In the genomic region with DNA sequence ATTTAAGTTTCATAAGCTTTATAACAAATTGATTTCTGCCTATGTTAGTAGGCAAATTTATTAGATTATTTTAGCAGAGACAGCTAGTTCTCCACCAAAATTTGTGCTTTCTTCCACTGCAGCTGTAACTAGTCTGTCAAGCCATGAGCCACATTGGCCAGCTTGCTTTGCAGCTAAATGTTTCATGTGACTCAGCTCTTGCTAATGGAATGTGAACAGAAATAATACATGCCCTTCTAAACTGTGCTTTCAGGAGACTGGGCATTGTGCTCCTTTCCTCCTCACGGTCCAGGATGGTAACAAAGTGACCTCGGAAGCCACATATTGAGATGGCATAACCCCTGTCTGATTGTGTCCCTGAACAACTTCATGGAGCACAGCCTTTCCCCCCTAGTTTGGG, we compare ENCODE assay signal across 15 cellular contexts. TPM values are rescaled to one million over a fixed set of nuclear protein-coding genes. Genes with fewer than 3 reads are reported as not detected.
DNase-seq lines count a peak whose midpoint lies in the region; ATAC-seq and TF ChIP-seq lines count a peak whose summit lies in the region.
"Had no signal": no experiment of that assay in that cellular context is flagged by ENCODE, and none has a peak within 500 bp of the region (broad histone marks: within the 10 kb centered on the region; RNA-seq: fewer than 3 reads in every experiment).

No MANE protein-coding gene starts in this region.

- no peaks in the 10 kb centered on the region for H3K79me2 ChIP-seq in MM.1S (ENCODE audit: low read length)

- no peak overlapping the region for H3K27ac ChIP-seq in MM.1S (ENCODE audit: low read length)
- H3K27ac ChIP-seq in esophagus muscularis mucosa (replicated peaks in 1 of 4) = no peak overlapping the region
- H3K27ac ChIP-seq: BLaER1 treated with 17β-estradiol and CSF1 and Interleukin-3, amounts not matched to agents 10 nM and 100 nM; upper lobe of right lung had no signal

- no peak overlapping the region for H3K4me2 ChIP-seq in MM.1S (ENCODE audit: low read depth, low read length)
- H3K4me2 ChIP-seq: BLaER1 treated with 17β-estradiol and CSF1 and Interleukin-3, amounts not matched to agents 10 nM and 100 nM had no signal

- H3K9ac ChIP-seq in MM.1S (ENCODE audit: low read length) = no peak overlapping the region
- H3K9ac ChIP-seq: BLaER1 treated with 17β-estradiol and CSF1 and Interleukin-3, amounts not matched to agents 10 nM and 100 nM had no signal

- no peak overlapping the region for H2AFZ ChIP-seq in MM.1S (ENCODE audit: low read length)

- H3K9me3 ChIP-seq in MM.1S (replicated peaks; ENCODE audit: insufficient read depth, low read length) (no peaks in the 10 kb centered on the region), esophagus muscularis mucosa (no peaks in the 10 kb centered on the region)
- H3K9me3 ChIP-seq: BLaER1 treated with 17β-estradiol and CSF1 and Interleukin-3, amounts not matched to agents 10 nM and 100 nM; upper lobe of right lung had no signal

- H3K27ac Mint-ChIP-seq in osteocyte (ENCODE audit: unreplicated experiment) = peak overlapping the region; percentile 72

- 44% methylated on average over 2 of the region's 2 CpGs for whole genome bisulfite sequencing in esophagus muscularis mucosa

- no peak for TF ChIP-seq POLR2A in esophagus muscularis mucosa (IDR thresholded peaks at IDR 0.05; ENCODE audit: low read depth)

- H3K4me1 ChIP-seq in MM.1S (ENCODE audit: low read length) (no peaks in the 10 kb centered on the region), esophagus muscularis mucosa (peaks cover 0 to 4% (median 2%) of the 10 kb centered on the region in 4 donors)
- H3K4me1 ChIP-seq: BLaER1 treated with 17β-estradiol and CSF1 and Interleukin-3, amounts not matched to agents 10 nM and 100 nM; upper lobe of right lung had no signal

- H3K9me2 ChIP-seq in MM.1S (replicated peaks; ENCODE audit: insufficient read depth, low read length) = no peaks in the 10 kb centered on the region

- H3F3A ChIP-seq in MM.1S (ENCODE audit: insufficient read depth, low read length) = no peaks in the 10 kb centered on the region

- H3K36me3 ChIP-seq in MM.1S (replicated peaks; ENCODE audit: insufficient read depth, low read length) (no peaks in the 10 kb centered on the region), esophagus muscularis mucosa (no peaks in the 10 kb centered on the region)
- H3K36me3 ChIP-seq: BLaER1 treated with 17β-estradiol and CSF1 and Interleukin-3, amounts not matched to agents 10 nM and 100 nM; upper lobe of right lung had no signal

- TF ChIP-seq CTCF in fibroblast of pulmonary artery (IDR thresholded peaks at IDR 0.05; ENCODE audit: low read length, missing control alignments) (no peak), osteocyte (IDR thresholded peaks at IDR 0.05) (no peak), MM.1S (IDR thresholded peaks at IDR 0.05; ENCODE audit: low read length) (no peak), esophagus muscularis mucosa (IDR thresholded peaks at IDR 0.05) (no peak)

- H4K20me1 ChIP-seq in MM.1S (ENCODE audit: insufficient read depth, low read length) = no peaks in the 10 kb centered on the region
- H4K20me1 ChIP-seq: BLaER1 treated with 17β-estradiol and CSF1 and Interleukin-3, amounts not matched to agents 10 nM and 100 nM had no signal

- intact Hi-C loops in esophagus muscularis mucosa (cut with DNase I) = no loop called here

- H3K4me3 ChIP-seq in fibroblast of pulmonary artery (replicated peaks; ENCODE audit: low read depth, low read length) (no peak overlapping the region), MM.1S (ENCODE audit: low read length) (no peak overlapping the region), esophagus muscularis mucosa (no peak overlapping the region)
- H3K4me3 ChIP-seq: BLaER1 treated with 17β-estradiol and CSF1 and Interleukin-3, amounts not matched to agents 10 nM and 100 nM; lung; upper lobe of right lung had no signal

- H3K27me3 ChIP-seq in MM.1S (replicated peaks; ENCODE audit: insufficient read depth, low read length) (no peaks in the 10 kb centered on the region), esophagus muscularis mucosa (no peaks in the 10 kb centered on the region)
- H3K27me3 ChIP-seq: BLaER1 treated with 17β-estradiol and CSF1 and Interleukin-3, amounts not matched to agents 10 nM and 100 nM; upper lobe of right lung had no signal

- H3K27me3 Mint-ChIP-seq in osteocyte (ENCODE audit: unreplicated experiment) = peaks cover 9% of the 10 kb centered on the region

- no peak for TF ChIP-seq EP300 in esophagus muscularis mucosa (IDR thresholded peaks at IDR 0.05)

- ATAC-seq in HG03342 (IDR thresholded peaks at IDR 0.05; ENCODE audit: unreplicated experiment) = no peak
- no peak for ATAC-seq in HG03565 (IDR thresholded peaks at IDR 0.05; ENCODE audit: unreplicated experiment)
- ATAC-seq: upper lobe of right lung had no signal

- no peaks in the 10 kb centered on the region for H3K9me3 Mint-ChIP-seq in osteocyte (ENCODE audit: unreplicated experiment)
- H3K9me3 Mint-ChIP-seq: central memory CD8-positive, alpha-beta T cell had no signal

- H3K4me3 Mint-ChIP-seq in osteocyte (ENCODE audit: unreplicated experiment) = no peak overlapping the region
- H3K4me3 Mint-ChIP-seq: central memory CD8-positive, alpha-beta T cell had no signal

- DNase-seq in COLO829 (ENCODE audit: low spot score) (peak; percentile 37), RKO (ENCODE audit: low spot score) (peak; percentile 42), fibroblast of pulmonary artery (ENCODE audit: low read depth) (peak; percentile 42), osteocyte (ENCODE audit: extremely low spot score, unreplicated experiment) (no peak), MM.1S (no peak), esophagus muscularis mucosa (ENCODE audit: extremely low spot score) (no peak)
- DNase-seq: activated CD4-positive, CD25-positive, alpha-beta regulatory T cell; NCI-H146; NCI-H748 treated with DMSO at 0.1 percent for 48 hours; upper lobe of right lung had no signal

- H3K36me3 Mint-ChIP-seq in osteocyte (ENCODE audit: unreplicated experiment) = no peaks in the 10 kb centered on the region

- H3K4me1 Mint-ChIP-seq in osteocyte (ENCODE audit: unreplicated experiment) = peaks cover 36% of the 10 kb centered on the region
- H3K4me1 Mint-ChIP-seq: central memory CD8-positive, alpha-beta T cell had no signal

RNA-seq across cellular contexts. Expression of gene KPNA4, which starts 51.4 kb away (rescaled TPM):
- total RNA-seq in osteocyte (56.6 and 57.7 TPM in 2 replicates), esophagus muscularis mucosa (10 to 100 TPM; 48.2 to 60.6 (median 55.3) TPM)

Comparison
In these comparisons a context has a peak if more than half of its experiments do, and no peak if none do; other contexts are left out.
1. DNase-seq: peak in COLO829 (single experiment), RKO (single experiment) and fibroblast of pulmonary artery (single experiment); none in osteocyte (single experiment), MM.1S (single experiment) and esophagus muscularis mucosa (single experiment).